In genomic region chr12:94182971-94183701, GRCh38 we compare ENCODE assay signal across 20 cellular contexts.
"Had no signal": no experiment of that assay in that cellular context is flagged by ENCODE, and none has a peak within 500 bp of the region (broad histone marks: within the 10 kb centered on the region; RNA-seq: fewer than 3 reads in every experiment).

No MANE protein-coding gene starts in this region.

- H3K27ac Mint-ChIP-seq: activated B cell treated with CpG ODN at 0.5 μM for 24 hours; activated CD4-positive, alpha-beta T cell treated with anti-CD3 and anti-CD28 coated beads, Interleukin-2, amount 10 ng/mL, durations not matched to agents 24 days and 14 days; activated naive CD4-positive, alpha-beta T cell treated with anti-CD3 and anti-CD28 coated beads, Interleukin-2, amount 50 U/mL, for 72 hours; activated T-cell treated with anti-CD3 and anti-CD28 coated beads, Interleukin-2, amount 50 U/mL, for 72 hours; natural killer cell; stimulated activated naive CD8-positive, alpha-beta T cell treated with anti-CD3 and anti-CD28 coated beads, Interleukin-15, Interleukin-2, amounts not matched to agents 100 ng/mL and 50 ng/mL, for 24 hours; T-helper 2 cell treated with Interferon-gamma antibody and Interleukin-4, amounts not matched to agents 5 μg/mL and 100 μg/mL, for 36 hours had no signal

- H3K27me3 Mint-ChIP-seq: activated B cell treated with CpG ODN at 0.5 μM for 24 hours; activated CD4-positive, alpha-beta T cell treated with anti-CD3 and anti-CD28 coated beads, Interleukin-2, amount 10 ng/mL, durations not matched to agents 24 days and 14 days; stimulated activated naive CD8-positive, alpha-beta T cell treated with anti-CD3 and anti-CD28 coated beads, Interleukin-15, Interleukin-2, amounts not matched to agents 100 ng/mL and 50 ng/mL, for 24 hours had no signal

- H3K4me1 ChIP-seq: gastrocnemius medialis, right atrium auricular region had no signal

- ATAC-seq: activated naive CD4-positive, alpha-beta T cell treated with anti-CD3 and anti-CD28 coated beads, Interleukin-2, amount 50 U/mL, for 72 hours; activated T-cell treated with anti-CD3 and anti-CD28 coated beads, Interleukin-2, amount 50 U/mL, for 72 hours; gastrocnemius medialis; heart left ventricle; natural killer cell had no signal

- H3K4me3 Mint-ChIP-seq: activated B cell treated with CpG ODN at 0.5 μM for 24 hours; activated CD4-positive, alpha-beta T cell treated with anti-CD3 and anti-CD28 coated beads, Interleukin-2, amount 10 ng/mL, durations not matched to agents 24 days and 14 days; activated T-cell treated with anti-CD3 and anti-CD28 coated beads, Interleukin-2, amount 50 U/mL, for 72 hours; natural killer cell; stimulated activated naive CD8-positive, alpha-beta T cell treated with anti-CD3 and anti-CD28 coated beads, Interleukin-15, Interleukin-2, amounts not matched to agents 100 ng/mL and 50 ng/mL, for 24 hours; T-helper 2 cell treated with Interferon-gamma antibody and Interleukin-4, amounts not matched to agents 5 μg/mL and 100 μg/mL, for 36 hours had no signal

- H3K9me3 ChIP-seq: gastrocnemius medialis, suprapubic skin had no signal

- H3K4me3 ChIP-seq: gastrocnemius medialis, heart left ventricle, right atrium auricular region, suprapubic skin had no signal

- H3K36me3 ChIP-seq: gastrocnemius medialis, right atrium auricular region, suprapubic skin had no signal

- H3K27me3 ChIP-seq: right atrium auricular region had no signal

- DNase-seq: activated B cell treated with CpG ODN at 0.5 μM for 24 hours; activated CD4-positive, alpha-beta T cell treated with anti-CD3 and anti-CD28 coated beads, Interleukin-2, amount 10 ng/mL, durations not matched to agents 24 days and 14 days; activated CD8-positive, alpha-beta memory T cell treated with anti-CD3 and anti-CD28 coated beads, Interleukin-2, amount 50 U/mL, for 48 hours; activated gamma-delta T cell; activated T-cell treated with anti-CD3 and anti-CD28 coated beads, Interleukin-2, amount 50 U/mL, for 72 hours; amniotic stem cell; central memory CD4-positive, alpha-beta T cell; cortex of kidney; effector CD4-positive, alpha-beta T cell; gastrocnemius medialis; heart left ventricle; mammary epithelial cell; natural killer cell; nucleus accumbens; posterior cingulate gyrus had no signal

- H3K27ac ChIP-seq: gastrocnemius medialis, heart left ventricle, right atrium auricular region, suprapubic skin had no signal
